ENCODE assay signal across 11 cellular contexts in genomic region chr3:171065732-171066131, GRCh38. TPM values are rescaled to one million over a fixed set of nuclear protein-coding genes. Genes with fewer than 3 reads are reported as not detected.
"Had no signal": no experiment of that assay in that cellular context is flagged by ENCODE, and none has a peak within 500 bp of the region (broad histone marks: within the 10 kb centered on the region; RNA-seq: fewer than 3 reads in every experiment).

No MANE protein-coding gene starts in this region.

- H3K9ac ChIP-seq: GM23248 had no signal

- H3K4me3 ChIP-seq: GM23248, HAP-1 had no signal

- H2AFZ ChIP-seq: GM23248 had no signal

- H3K4me1 ChIP-seq: HAP-1 had no signal

- H3K9me3 ChIP-seq: HAP-1 had no signal

- DNase-seq: GM23248, GOT3, H7, HFFc6, KG1 had no signal

- H3K36me3 ChIP-seq: HAP-1 had no signal

- ATAC-seq: HCT116 had no signal

- H3K27ac ChIP-seq: GM23248, HL-60 had no signal

RNA-seq across cellular contexts. Expression of gene SLC2A2, which starts 39.2 kb away (rescaled TPM):
- total RNA-seq: GM23248, H4, H7, HFFc6, HT1080 had no signal
- polyA plus RNA-seq: GM23248, IgD-negative memory B cell had no signal
